In the genomic region with DNA sequence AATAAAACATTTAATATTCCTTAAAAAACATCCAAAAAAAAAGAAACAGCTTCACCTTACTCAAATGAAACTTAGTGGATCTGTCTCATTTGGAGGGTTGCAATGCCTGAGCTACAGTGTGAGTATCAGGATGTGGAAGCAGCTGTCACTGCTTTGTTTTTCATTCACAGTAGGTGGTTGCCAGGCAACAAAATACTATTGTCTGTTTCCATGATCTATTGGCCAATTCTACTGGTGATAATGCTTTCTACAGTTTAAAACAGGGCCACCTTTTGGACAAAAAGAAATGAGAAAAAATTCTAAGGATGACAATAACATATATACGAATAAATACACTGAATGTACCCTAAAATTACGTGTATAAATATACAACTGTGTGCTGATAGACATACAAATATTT, we compare ENCODE assay signal across 9 cellular contexts. TPM values are rescaled to one million over a fixed set of nuclear protein-coding genes. Genes with fewer than 3 reads are reported as not detected.
DNase-seq lines count a peak whose midpoint lies in the region; ATAC-seq, FAIRE-seq and TF ChIP-seq lines count a peak whose summit lies in the region.
"Had no signal": no experiment of that assay in that cellular context is flagged by ENCODE, and none has a peak within 500 bp of the region (broad histone marks: within the 10 kb centered on the region; RNA-seq: fewer than 3 reads in every experiment).

No MANE protein-coding gene starts in this region.

- H3K36me3 ChIP-seq in gastroesophageal sphincter, result no peaks in the 10 kb centered on the region

- no peak overlapping the region for H3K4me3 ChIP-seq in gastroesophageal sphincter

- TF ChIP-seq POLR2A in gastroesophageal sphincter (IDR thresholded peaks at IDR 0.05), result no peak
- TF ChIP-seq POLR2A in GM12892 (IDR thresholded peaks at IDR 0.05; ENCODE audit: low read depth, low read length), result no peak

- ATAC-seq in HG03342 (IDR thresholded peaks at IDR 0.05; ENCODE audit: unreplicated experiment) (peak; percentile 46), gastroesophageal sphincter (no peak), GM18868 (IDR thresholded peaks at IDR 0.05; ENCODE audit: unreplicated experiment) (no peak), HG02678 (IDR thresholded peaks at IDR 0.05; ENCODE audit: unreplicated experiment) (no peak)

- peaks cover 3 to 49% (median 3%) of the 10 kb centered on the region in 3 donors for H3K4me1 ChIP-seq in gastroesophageal sphincter

- H3K27me3 ChIP-seq in gastroesophageal sphincter, result no peaks in the 10 kb centered on the region

- H3K27ac ChIP-seq in gastroesophageal sphincter, result peak overlapping the region in 3 of 4 donors; percentile 9 to 38 (median 38)

- 60 to 67% methylated on average over 2 of the region's 2 CpGs for WGBS in gastroesophageal sphincter (ENCODE audit: low coverage in 1 of 2), 2 donors

- no peak for TF ChIP-seq EP300 in gastroesophageal sphincter (IDR thresholded peaks at IDR 0.05)

- FAIRE-seq in GM12892 (lab: Jason Lieb, UNC), result no peak

- peak; percentile 79 for DNase-seq in Ammon's horn (ENCODE audit: low spot score)
- peak; percentile 96 for DNase-seq in NCI-H82 (lab: John Stamatoyannopoulos, UW)
- DNase-seq in GM12892 (ENCODE audit: insufficient read length), result no peak
- no peak for DNase-seq in dedifferentiated amniotic fluid mesenchymal stem cell (ENCODE audit: extremely low spot score)
- DNase-seq: natural killer cell had no signal

- H3K9me3 ChIP-seq in gastroesophageal sphincter, result no peaks in the 10 kb centered on the region

- no peak for TF ChIP-seq CTCF in gastroesophageal sphincter (IDR thresholded peaks at IDR 0.05)

RNA-seq across cellular contexts. Expression of gene ENOX1, which starts 3.0 kb away (rescaled TPM):
- 10 to 100 TPM in 1 of 4 donors, 1 to 10 TPM in 3; 1.8 to 11.6 (median 9.4) TPM for total RNA-seq in gastroesophageal sphincter
- 0.19 TPM for polyA plus RNA-seq in GM12892 (2012; ENCODE audit: missing spikeins)
- total RNA-seq: natural killer cell had no signal

Comparison
In these comparisons a context has a peak if more than half of its experiments do, and no peak if none do; other contexts are left out.
1. DNase-seq: peak in Ammon's horn (single experiment) and NCI-H82 (single experiment); none in GM12892 (single experiment) and dedifferentiated amniotic fluid mesenchymal stem cell (single experiment).